16 cellular contexts compared by ENCODE assay signal in the genomic region with DNA sequence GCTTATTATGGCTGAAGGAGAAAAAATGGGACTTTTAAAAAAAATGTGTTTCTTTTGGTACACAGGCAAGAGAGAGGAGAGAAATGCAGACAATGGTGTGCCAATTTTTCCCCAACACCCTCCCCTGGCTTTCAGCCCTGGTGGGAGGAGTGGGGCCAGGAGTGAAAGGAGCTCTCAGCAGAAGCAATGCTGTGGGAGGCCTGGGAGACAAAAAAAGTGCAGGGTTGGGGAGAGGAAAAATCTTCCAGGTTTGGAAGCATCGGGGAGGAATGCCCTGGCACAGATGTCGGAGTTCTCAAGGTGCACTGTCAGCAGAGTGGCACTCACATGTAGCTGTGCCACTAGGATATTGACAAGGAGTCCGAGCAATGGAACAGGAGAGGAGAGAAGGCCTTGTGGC.
"Had no signal": no experiment of that assay in that cellular context is flagged by ENCODE, and none has a peak within 500 bp of the region (broad histone marks: within the 10 kb centered on the region; RNA-seq: fewer than 3 reads in every experiment).

No MANE protein-coding gene starts in this region.

- H3K27me3 Mint-ChIP-seq: activated naive CD8-positive, alpha-beta T cell had no signal

- H3K4me1 ChIP-seq: lower lobe of right lung, tibial artery had no signal

- DNase-seq: activated CD4-positive, alpha-beta T cell treated with anti-CD3 and anti-CD28 coated beads, Interleukin-2, amount 50 U/mL, for 4 hours; activated effector memory CD4-positive, alpha-beta T cell treated with anti-CD3 and anti-CD28 coated beads, Interleukin-2, amount 50 U/mL, for 16 hours; activated T-cell treated with anti-CD3 and anti-CD28 coated beads, Interleukin-2, amount 50 U/mL, for 4 hours; brain microvascular endothelial cell; cerebellar nuclear complex; effector memory CD8-positive, alpha-beta T cell; erythroblast; lower lobe of right lung; naive B cell; tibial artery had no signal

- H3K9me3 Mint-ChIP-seq: activated T-cell treated with anti-CD3 and anti-CD28 coated beads, Interleukin-2, amount 50 U/mL, for 4 hours; dendritic cell treated with granulocyte-macrophage colony-stimulating factor and Interleukin-4, amounts not matched to agents 40 ng/mL and 50 ng/mL, for 4 days; effector memory CD8-positive, alpha-beta T cell; stimulated activated effector memory CD8-positive, alpha-beta T cell treated with anti-CD3 and anti-CD28 coated beads, Interleukin-12 subunit alpha, Interleukin-12 subunit beta, amount 100 ng/mL, for 72 hours had no signal

- H3K36me3 Mint-ChIP-seq: naive B cell; stimulated activated effector memory CD8-positive, alpha-beta T cell treated with anti-CD3 and anti-CD28 coated beads, Interleukin-12 subunit alpha, Interleukin-12 subunit beta, amount 100 ng/mL, for 72 hours had no signal

- H3K9me3 ChIP-seq: lower lobe of right lung, tibial artery had no signal

- H3K4me1 Mint-ChIP-seq: naive B cell; stimulated activated effector memory CD8-positive, alpha-beta T cell treated with anti-CD3 and anti-CD28 coated beads, Interleukin-12 subunit alpha, Interleukin-12 subunit beta, amount 100 ng/mL, for 72 hours had no signal

- H3K4me3 ChIP-seq: lower lobe of right lung, smooth muscle cell, tibial artery had no signal

- H3K27me3 ChIP-seq: brain microvascular endothelial cell, tibial artery had no signal

- H3K4me3 Mint-ChIP-seq: activated naive CD8-positive, alpha-beta T cell; activated T-cell treated with anti-CD3 and anti-CD28 coated beads, Interleukin-2, amount 50 U/mL, for 4 hours; dendritic cell treated with granulocyte-macrophage colony-stimulating factor and Interleukin-4, amounts not matched to agents 40 ng/mL and 50 ng/mL, for 4 days; effector memory CD8-positive, alpha-beta T cell; stimulated activated effector memory CD8-positive, alpha-beta T cell treated with anti-CD3 and anti-CD28 coated beads, Interleukin-12 subunit alpha, Interleukin-12 subunit beta, amount 100 ng/mL, for 72 hours had no signal

- H3K27ac Mint-ChIP-seq: activated naive CD8-positive, alpha-beta T cell; dendritic cell treated with granulocyte-macrophage colony-stimulating factor and Interleukin-4, amounts not matched to agents 40 ng/mL and 50 ng/mL, for 4 days; effector memory CD8-positive, alpha-beta T cell; naive B cell; progenitor cell of endocrine pancreas; stimulated activated effector memory CD8-positive, alpha-beta T cell treated with anti-CD3 and anti-CD28 coated beads, Interleukin-12 subunit alpha, Interleukin-12 subunit beta, amount 100 ng/mL, for 72 hours had no signal

- H3K27ac ChIP-seq: brain microvascular endothelial cell, lower lobe of right lung, tibial artery had no signal

- H3K36me3 ChIP-seq: brain microvascular endothelial cell, lower lobe of right lung, tibial artery had no signal

- ATAC-seq: activated CD4-positive, CD25-positive, alpha-beta regulatory T cell treated with anti-CD3 and anti-CD28 coated beads, Interleukin-2, amount 50 U/mL, for 24 hours; activated T-cell treated with anti-CD3 and anti-CD28 coated beads, Interleukin-2, amount 50 U/mL, for 4 hours; effector memory CD8-positive, alpha-beta T cell; lower lobe of right lung; stimulated activated effector memory CD8-positive, alpha-beta T cell treated with anti-CD3 and anti-CD28 coated beads, Interleukin-12 subunit alpha, Interleukin-12 subunit beta, amount 100 ng/mL, for 72 hours had no signal
